ENCODE assay signal across 27 cellular contexts in genomic region chr17:57343717-57344116, GRCh38.
"Had no signal": no experiment of that assay in that cellular context is flagged by ENCODE, and none has a peak within 500 bp of the region (broad histone marks: within the 10 kb centered on the region; RNA-seq: fewer than 3 reads in every experiment).

No MANE protein-coding gene starts in this region.

- DNase-seq: activated CD4-positive, alpha-beta memory T cell treated with anti-CD3 and anti-CD28 coated beads for 36 hours; activated CD4-positive, alpha-beta T cell treated with anti-CD3 and anti-CD28 coated beads, Interleukin-2, amount 10 ng/mL, durations not matched to agents 7 days and 5 days; activated CD4-positive, CD25-positive, alpha-beta regulatory T cell; activated gamma-delta T cell treated with Interleukin-2 at 50 U/mL for 16 hours; activated naive CD4-positive, alpha-beta T cell treated with anti-CD3 and anti-CD28 coated beads, Interleukin-2, amount 50 U/mL, for 16 hours; activated naive CD8-positive, alpha-beta T cell treated with anti-CD3 and anti-CD28 coated beads, Interleukin-2, amount 10 ng/mL, durations not matched to agents 7 days and 5 days; activated T-cell treated with anti-CD3 and anti-CD28 coated beads for 4 hours; activated T-cell treated with anti-CD3 and anti-CD28 coated beads, Interleukin-2, amount 50 U/mL, for 48 hours; adrenal gland; aorta; brain microvascular endothelial cell; KG1; NCI-H1048; NCI-H1930; NCI-H2107; NCI-H2171 treated with DMSO at 0.1 percent for 48 hours; NCI-H226; NCI-H510A; NCI-H526 treated with DMSO at 0.1 percent for 48 hours; NK-92 treated with Interleukin-12 subunit alpha and Interleukin-12 subunit beta, amount 100 ng/mL, for 24 hours; Right ventricle myocardium superior; SJCRH30; SK-N-SH; T-helper 1 cell had no signal

- ATAC-seq: activated T-helper 17 cell treated with anti-CD3 and anti-CD28 coated beads, Interleukin-2, amount 50 U/mL, for 72 hours; Panc1 had no signal

- H3K27ac Mint-ChIP-seq: activated CD4-positive, alpha-beta memory T cell treated with anti-CD3 and anti-CD28 coated beads for 36 hours; activated CD4-positive, alpha-beta T cell treated with anti-CD3 and anti-CD28 coated beads, Interleukin-2, amount 10 ng/mL, durations not matched to agents 7 days and 5 days; activated naive CD8-positive, alpha-beta T cell treated with anti-CD3 and anti-CD28 coated beads, Interleukin-2, amount 10 ng/mL, durations not matched to agents 7 days and 5 days; activated T-helper 17 cell treated with anti-CD3 and anti-CD28 coated beads, Interleukin-2, amount 50 U/mL, for 72 hours; IgD-negative memory B cell had no signal

- H3K4me3 Mint-ChIP-seq: activated CD4-positive, alpha-beta memory T cell treated with anti-CD3 and anti-CD28 coated beads for 36 hours; activated CD4-positive, alpha-beta T cell treated with anti-CD3 and anti-CD28 coated beads, Interleukin-2, amount 10 ng/mL, durations not matched to agents 7 days and 5 days; activated naive CD8-positive, alpha-beta T cell treated with anti-CD3 and anti-CD28 coated beads, Interleukin-2, amount 10 ng/mL, durations not matched to agents 7 days and 5 days; activated T-helper 17 cell treated with anti-CD3 and anti-CD28 coated beads, Interleukin-2, amount 50 U/mL, for 72 hours; IgD-negative memory B cell had no signal

- H3K9me3 Mint-ChIP-seq: activated CD4-positive, alpha-beta memory T cell treated with anti-CD3 and anti-CD28 coated beads for 36 hours; activated CD4-positive, alpha-beta T cell treated with anti-CD3 and anti-CD28 coated beads, Interleukin-2, amount 10 ng/mL, durations not matched to agents 7 days and 5 days; activated naive CD8-positive, alpha-beta T cell treated with anti-CD3 and anti-CD28 coated beads, Interleukin-2, amount 10 ng/mL, durations not matched to agents 7 days and 5 days; activated T-helper 17 cell treated with anti-CD3 and anti-CD28 coated beads, Interleukin-2, amount 50 U/mL, for 72 hours; IgD-negative memory B cell had no signal

- H3K27me3 Mint-ChIP-seq: activated CD4-positive, alpha-beta memory T cell treated with anti-CD3 and anti-CD28 coated beads for 36 hours; activated CD4-positive, alpha-beta T cell treated with anti-CD3 and anti-CD28 coated beads, Interleukin-2, amount 10 ng/mL, durations not matched to agents 7 days and 5 days; activated naive CD8-positive, alpha-beta T cell treated with anti-CD3 and anti-CD28 coated beads, Interleukin-2, amount 10 ng/mL, durations not matched to agents 7 days and 5 days; activated T-helper 17 cell treated with anti-CD3 and anti-CD28 coated beads, Interleukin-2, amount 50 U/mL, for 72 hours; IgD-negative memory B cell had no signal
